17 cellular contexts compared by ENCODE assay signal in genomic region chr10:6117711-6118110, GRCh38. TPM values are rescaled to one million over a fixed set of nuclear protein-coding genes. Genes with fewer than 3 reads are reported as not detected.
DNase-seq lines count a peak whose midpoint lies in the region; ATAC-seq and TF ChIP-seq lines count a peak whose summit lies in the region.
"Had no signal": no experiment of that assay in that cellular context is flagged by ENCODE, and none has a peak within 500 bp of the region (broad histone marks: within the 10 kb centered on the region; RNA-seq: fewer than 3 reads in every experiment).

No MANE protein-coding gene starts in this region.

- POLR2A ChIA-PET in WTC11 (lab: Charles Lee): no interaction called here

- no peaks in the 10 kb centered on the region for H3K27me3 Mint-ChIP-seq in stimulated activated naive CD8-positive, alpha-beta T cell treated with anti-CD3 and anti-CD28 coated beads, Interleukin-15, Interleukin-2, amounts not matched to agents 100 ng/mL and 50 ng/mL, for 24 hours
- no peaks in the 10 kb centered on the region for H3K27me3 Mint-ChIP-seq in WTC11 (ENCODE audit: low read depth)
- no peaks in the 10 kb centered on the region for H3K27me3 Mint-ChIP-seq in memory B cell
- H3K27me3 Mint-ChIP-seq: IgD-negative memory B cell had no signal

- peaks cover 20% of the 10 kb centered on the region for H3K4me1 Mint-ChIP-seq in stimulated activated naive CD8-positive, alpha-beta T cell treated with anti-CD3 and anti-CD28 coated beads, Interleukin-15, Interleukin-2, amounts not matched to agents 100 ng/mL and 50 ng/mL, for 24 hours (ENCODE audit: low read depth)
- H3K4me1 Mint-ChIP-seq in WTC11 (peaks cover 10% of the 10 kb centered on the region), memory B cell (no peaks in the 10 kb centered on the region)

- TF ChIP-seq CTCF in WTC11 (IDR thresholded peaks at IDR 0.05): no peak

- no peak for ATAC-seq in stimulated activated naive CD8-positive, alpha-beta T cell treated with anti-CD3 and anti-CD28 coated beads, Interleukin-15, Interleukin-2, amounts not matched to agents 100 U/mL and 50 U/mL, for 24 hours
- ATAC-seq in WTC11: no peak
- ATAC-seq in memory B cell (ENCODE audit: low read depth): no peak
- ATAC-seq in HG02588 (IDR thresholded peaks at IDR 0.05; ENCODE audit: unreplicated experiment): no peak

- peaks cover 42% of the 10 kb centered on the region for H3K36me3 Mint-ChIP-seq in stimulated activated naive CD8-positive, alpha-beta T cell treated with anti-CD3 and anti-CD28 coated beads, Interleukin-15, Interleukin-2, amounts not matched to agents 100 ng/mL and 50 ng/mL, for 24 hours (ENCODE audit: low read depth)
- peaks cover 36% of the 10 kb centered on the region for H3K36me3 Mint-ChIP-seq in WTC11
- H3K36me3 Mint-ChIP-seq in memory B cell: peaks cover 15% of the 10 kb centered on the region

- no peak for DNase-seq in stimulated activated naive CD8-positive, alpha-beta T cell treated with anti-CD3 and anti-CD28 coated beads, Interleukin-15, Interleukin-2, amounts not matched to agents 100 U/mL and 50 U/mL, for 24 hours
- DNase-seq in WTC11 (ENCODE audit: low spot score) (no peak), memory B cell (ENCODE audit: low spot score in 2 of 2) (no peak), DMS79 treated with DMSO at 0.1 percent for 48 hours (lab: John Stamatoyannopoulos, UW) (no peak)
- DNase-seq in effector CD8-positive, alpha-beta T cell (lab: John Stamatoyannopoulos, UW): no peak
- DNase-seq: Caco-2, DMS153, H7, NCI-H187 treated with DMSO at 0.1 percent for 48 hours, NCI-H446, NCI-H748 treated with DMSO at 0.1 percent for 48 hours had no signal

- no peak overlapping the region for H3K4me3 Mint-ChIP-seq in stimulated activated naive CD8-positive, alpha-beta T cell treated with anti-CD3 and anti-CD28 coated beads, Interleukin-15, Interleukin-2, amounts not matched to agents 100 ng/mL and 50 ng/mL, for 24 hours
- H3K4me3 Mint-ChIP-seq in WTC11 (no peak overlapping the region), memory B cell (no peak overlapping the region)
- H3K4me3 Mint-ChIP-seq: IgD-negative memory B cell had no signal

- no peaks in the 10 kb centered on the region for H3K9me3 Mint-ChIP-seq in stimulated activated naive CD8-positive, alpha-beta T cell treated with anti-CD3 and anti-CD28 coated beads, Interleukin-15, Interleukin-2, amounts not matched to agents 100 ng/mL and 50 ng/mL, for 24 hours
- H3K9me3 Mint-ChIP-seq in WTC11: no peaks in the 10 kb centered on the region
- no peaks in the 10 kb centered on the region for H3K9me3 Mint-ChIP-seq in memory B cell
- H3K9me3 Mint-ChIP-seq: IgD-negative memory B cell had no signal

- CTCF ChIA-PET in WTC11 (lab: Charles Lee): no interaction called here

- peak overlapping the region; percentile 27 for H3K27ac Mint-ChIP-seq in stimulated activated naive CD8-positive, alpha-beta T cell treated with anti-CD3 and anti-CD28 coated beads, Interleukin-15, Interleukin-2, amounts not matched to agents 100 ng/mL and 50 ng/mL, for 24 hours
- H3K27ac Mint-ChIP-seq in WTC11 (peak overlapping the region; percentile 34; the same call in 1 of the 2 replicates), memory B cell (peak overlapping the region; percentile 35)
- H3K27ac Mint-ChIP-seq: IgD-negative memory B cell had no signal

TF ChIP-seq in WTC11, 78 proteins besides CTCF, POLR2A, EP300 and RAD21:
- TF ChIP-seq RELA (CRISPR knock-in tag; IDR thresholded peaks at IDR 0.05; ENCODE audit: borderline replicate concordance): no peak

RNA-seq across cellular contexts. Expression of gene RBM17, which starts 28.9 kb away (rescaled TPM):
- 117 to 160 TPM (median 118 TPM) in 3 replicates for total RNA-seq in WTC11 (2021)

RNA-seq across cellular contexts. Expression of gene IL2RA, which starts 55.5 kb away (rescaled TPM):
- total RNA-seq in WTC11 (2021): 0.31 to 0.41 TPM (median 0.32 TPM) in 3 replicates
- total RNA-seq: A673, Caco-2, H7, HT1080, LHCN-M2 had no signal
